In the genomic region with DNA sequence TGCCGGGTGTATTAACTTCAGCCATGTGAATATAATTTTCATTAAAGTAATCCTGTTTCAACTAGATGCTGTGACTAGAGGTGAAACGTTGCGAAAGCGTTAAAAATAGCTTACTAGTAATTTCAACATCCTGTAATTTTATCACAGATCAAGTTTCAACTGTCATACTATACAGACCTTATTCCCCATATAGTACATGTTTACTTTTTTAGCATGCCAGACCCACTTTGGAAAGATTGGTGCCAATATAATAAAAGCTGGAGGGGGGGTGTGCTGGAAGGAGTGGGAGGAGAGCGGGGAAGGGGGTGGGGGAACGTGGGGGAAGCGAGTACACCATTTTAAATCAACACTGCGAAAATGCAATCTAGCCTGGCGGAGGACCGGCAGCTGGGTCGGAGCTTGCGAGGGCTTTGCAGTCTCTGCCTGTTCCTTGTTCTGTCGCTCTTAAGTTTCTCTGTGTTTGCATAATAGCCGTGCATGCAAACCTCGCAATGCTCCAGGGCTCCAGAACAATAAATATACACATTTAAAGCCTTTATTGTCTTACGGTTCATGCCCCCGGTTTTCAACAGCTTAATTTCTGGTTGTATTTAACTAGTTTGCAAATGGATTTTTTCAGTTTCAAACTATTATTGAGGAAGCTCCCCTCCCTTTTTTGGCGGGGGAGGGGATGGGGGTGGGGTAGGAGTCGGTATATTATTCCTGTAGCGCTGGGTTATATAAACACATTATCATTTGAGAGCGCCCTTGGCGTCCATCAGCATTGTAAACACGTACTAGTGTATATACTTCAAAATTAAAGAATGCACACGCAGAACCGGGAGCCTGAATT, we compare ENCODE assay signal across 1 cellular context.
A peak's percentile ranks its signal among the peaks of the same experiment; 100 is the strongest.
TF ChIP-seq lines count a peak whose summit lies in the region.

No MANE protein-coding gene starts in this region.

TF ChIP-seq in K562, 482 proteins besides CTCF, POLR2A, EP300 and RAD21 (continued from another document):
- TF ChIP-seq ARID1B (IDR thresholded peaks at IDR 0.05) (peak; percentile 33; the same call in 1 of the 2 replicates), MEF2A (IDR thresholded peaks at IDR 0.05; ENCODE audit: control insufficient read depth, low read depth, low read length) (peak; percentile 77; the same call in 1 of the 2 replicates), NFE2 (IDR thresholded peaks at IDR 0.05; ENCODE audit: low read depth) (no peak), DDX20 (tag; IDR thresholded peaks at IDR 0.05; ENCODE audit: low read depth) (no peak), HDAC1 (IDR thresholded peaks at IDR 0.05) (peak in 1 of 2 experiments; percentile 25; a peak in 1 of 4 replicates), MAZ (CRISPR knock-in tag; conservative IDR thresholded peaks at IDR 0.05 in 1 of 2, IDR thresholded peaks at IDR 0.05 in 1 of 2) (peak in 1 of 2 experiments; percentile 42; a peak in 2 of 4 replicates), PTRF (tag; IDR thresholded peaks at IDR 0.05) (no peak), DNMT1 (IDR thresholded peaks at IDR 0.05) (no peak), RCOR1 (IDR thresholded peaks at IDR 0.05; ENCODE audit: borderline replicate concordance in 1 of 2, low read depth in 2 of 2, low read length in 2 of 2) (0 out of 4 replicates have a peak, but pooled peaks of 1 of the 2 experiments have one; percentile 23), TAF1 (IDR thresholded peaks at IDR 0.05; ENCODE audit: control insufficient read depth, extremely low read depth, insufficient read depth, low read length, severe bottlenecking) (peak; percentile 18), EGR1 (conservative IDR thresholded peaks at IDR 0.05) (peak; percentile 56), FOXK2 (conservative IDR thresholded peaks at IDR 0.05 in 1 of 2, IDR thresholded peaks at IDR 0.05 in 1 of 2; ENCODE audit: low read depth in 2 of 2) (peak; percentile 18 to 48; a peak in 1 of 4 replicates), PHF8 (IDR thresholded peaks at IDR 0.05; ENCODE audit: borderline replicate concordance, low read length) (peak; percentile 24; the same call in 1 of the 2 replicates), NFRKB (IDR thresholded peaks at IDR 0.05; ENCODE audit: low read depth) (0 out of 2 replicates have a peak, but pooled peaks have one; percentile 17), EP400 (IDR thresholded peaks at IDR 0.05) (peak; percentile 29; the same call in 1 of the 2 replicates), RBBP5 (IDR thresholded peaks at IDR 0.05; ENCODE audit: borderline replicate concordance, insufficient read depth, low read length, poor library complexity, severe bottlenecking) (peak; percentile 41), HDAC2 (IDR thresholded peaks at IDR 0.05) (no peak), CEBPG (CRISPR knock-in tag; IDR thresholded peaks at IDR 0.05) (peak; percentile 75; the same call in 1 of the 2 replicates), CEBPG (tag; conservative IDR thresholded peaks at IDR 0.05 in 1 of 2, IDR thresholded peaks at IDR 0.05 in 1 of 2) (peak; percentile 92 to 93)
- TF ChIP-seq, protein P1, sequence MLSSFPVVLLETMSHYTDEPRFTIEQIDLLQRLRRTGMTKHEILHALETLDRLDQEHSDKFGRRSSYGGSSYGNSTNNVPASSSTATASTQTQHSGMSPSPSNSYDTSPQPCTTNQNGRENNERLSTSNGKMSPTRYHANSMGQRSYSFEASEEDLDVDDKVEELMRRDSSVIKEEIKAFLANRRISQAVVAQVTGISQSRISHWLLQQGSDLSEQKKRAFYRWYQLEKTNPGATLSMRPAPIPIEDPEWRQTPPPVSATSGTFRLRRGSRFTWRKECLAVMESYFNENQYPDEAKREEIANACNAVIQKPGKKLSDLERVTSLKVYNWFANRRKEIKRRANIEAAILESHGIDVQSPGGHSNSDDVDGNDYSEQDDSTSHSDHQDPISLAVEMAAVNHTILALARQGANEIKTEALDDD (IDR thresholded peaks at IDR 0.05) = peak; percentile 61
- TF ChIP-seq, protein P2, sequence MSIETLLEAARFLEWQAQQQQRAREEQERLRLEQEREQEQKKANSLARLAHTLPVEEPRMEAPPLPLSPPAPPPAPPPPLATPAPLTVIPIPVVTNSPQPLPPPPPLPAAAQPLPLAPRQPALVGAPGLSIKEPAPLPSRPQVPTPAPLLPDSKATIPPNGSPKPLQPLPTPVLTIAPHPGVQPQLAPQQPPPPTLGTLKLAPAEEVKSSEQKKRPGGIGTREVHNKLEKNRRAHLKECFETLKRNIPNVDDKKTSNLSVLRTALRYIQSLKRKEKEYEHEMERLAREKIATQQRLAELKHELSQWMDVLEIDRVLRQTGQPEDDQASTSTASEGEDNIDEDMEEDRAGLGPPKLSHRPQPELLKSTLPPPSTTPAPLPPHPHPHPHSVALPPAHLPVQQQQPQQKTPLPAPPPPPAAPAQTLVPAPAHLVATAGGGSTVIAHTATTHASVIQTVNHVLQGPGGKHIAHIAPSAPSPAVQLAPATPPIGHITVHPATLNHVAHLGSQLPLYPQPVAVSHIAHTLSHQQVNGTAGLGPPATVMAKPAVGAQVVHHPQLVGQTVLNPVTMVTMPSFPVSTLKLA (conservative IDR thresholded peaks at IDR 0.05) = 0 out of 4 replicates have a peak, but pooled peaks of 1 of the 2 experiments have one; percentile 21
- TF ChIP-seq, protein P3, sequence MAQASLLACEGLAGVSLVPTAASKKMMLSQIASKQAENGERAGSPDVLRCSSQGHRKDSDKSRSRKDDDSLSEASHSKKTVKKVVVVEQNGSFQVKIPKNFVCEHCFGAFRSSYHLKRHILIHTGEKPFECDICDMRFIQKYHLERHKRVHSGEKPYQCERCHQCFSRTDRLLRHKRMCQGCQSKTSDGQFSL (CRISPR knock-in tag; IDR thresholded peaks at IDR 0.05) = no peak
- TF ChIP-seq, protein P3 (tag; IDR thresholded peaks at IDR 0.05) = peak in 1 of 2 experiments; percentile 78; a peak in 1 of 4 replicates
